8 cellular contexts compared by ENCODE assay signal in the genomic region with DNA sequence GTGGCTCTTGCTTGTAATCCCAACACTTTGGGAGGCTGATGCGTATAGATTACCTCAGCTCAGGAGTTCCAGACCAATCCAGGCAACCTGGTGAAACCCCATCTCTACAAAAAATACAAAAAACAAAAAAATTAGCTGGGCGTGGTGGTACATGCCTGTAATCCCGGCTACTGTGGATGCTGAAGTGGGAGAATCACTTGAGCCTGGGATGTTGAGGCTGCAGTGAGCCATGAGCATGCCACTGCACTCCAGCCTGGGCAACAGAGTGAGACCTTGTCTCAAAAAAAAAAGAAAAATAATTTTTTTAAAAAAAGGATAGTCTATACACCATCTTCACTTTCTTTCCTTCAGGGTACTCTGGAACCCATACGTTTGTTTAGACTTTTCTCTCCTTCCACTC.
"Had no signal": no experiment of that assay in that cellular context is flagged by ENCODE, and none has a peak within 500 bp of the region (broad histone marks: within the 10 kb centered on the region; RNA-seq: fewer than 3 reads in every experiment).

No MANE protein-coding gene starts in this region.

- FAIRE-seq: HTR-8/SVneo, K562 had no signal

- H3K36me3 ChIP-seq: HAP-1 had no signal

- H3K9ac ChIP-seq: GM23248 had no signal

- DNase-seq: GM23248, GOT3, H7, IMR-90 had no signal

- H3K27ac ChIP-seq: GM23248 had no signal

- H3K9me3 ChIP-seq: HAP-1 had no signal

- H3K4me3 ChIP-seq: GM23248, HAP-1, K562 had no signal

- ATAC-seq: HCT116, K562 had no signal

- H2AFZ ChIP-seq: GM23248 had no signal
